ENCODE assay signal across 20 cellular contexts in the genomic region with DNA sequence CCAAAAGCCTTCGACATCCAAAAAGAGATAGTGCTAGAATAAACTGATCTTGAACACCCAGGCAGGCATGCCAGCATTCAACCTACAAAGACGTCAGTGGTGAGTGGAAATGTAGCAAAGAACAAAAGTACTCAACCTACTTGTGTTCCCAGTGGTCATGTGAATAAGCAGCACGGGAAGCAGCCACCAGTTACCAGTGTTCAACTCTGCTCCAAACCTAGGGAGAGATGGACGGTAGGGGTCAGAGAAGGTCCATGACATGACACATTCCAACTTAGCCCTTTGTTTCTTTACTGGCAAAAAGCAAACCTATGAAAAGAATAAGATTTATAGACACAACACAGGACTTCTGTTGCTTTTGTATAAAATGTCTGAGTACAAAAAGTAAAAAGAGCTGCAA.
A peak's percentile ranks its signal among the peaks of the same experiment; 100 is the strongest.
DNase-seq lines count a peak whose midpoint lies in the region; ATAC-seq and TF ChIP-seq lines count a peak whose summit lies in the region.
"Had no signal": no experiment of that assay in that cellular context is flagged by ENCODE, and none has a peak within 500 bp of the region (broad histone marks: within the 10 kb centered on the region; RNA-seq: fewer than 3 reads in every experiment).

No MANE protein-coding gene starts in this region.

- peaks cover 3% of the 10 kb centered on the region for H3K9me3 Mint-ChIP-seq in nephron
- H3K9me3 Mint-ChIP-seq: activated naive CD4-positive, alpha-beta T cell treated with anti-CD3 and anti-CD28 coated beads, Interleukin-2, amount 50 U/mL, for 72 hours; activated T-helper 17 cell treated with anti-CD3 and anti-CD28 coated beads, Interleukin-2, amount 50 U/mL, for 72 hours had no signal

- no peaks in the 10 kb centered on the region for H3K36me3 Mint-ChIP-seq in nephron (ENCODE audit: low read depth)
- H3K36me3 Mint-ChIP-seq: activated naive CD4-positive, alpha-beta T cell treated with anti-CD3 and anti-CD28 coated beads, Interleukin-2, amount 50 U/mL, for 72 hours had no signal

- intact Hi-C loops in tibial artery (cut with DNase I; ENCODE audit: low total_unique reads): no loop called here
- intact Hi-C loops in prostate gland (cut with DNase I): no loop called here

- H3K36me3 ChIP-seq in tibial artery (no peaks in the 10 kb centered on the region), prostate gland (no peaks in the 10 kb centered on the region)
- H3K36me3 ChIP-seq: ascending aorta, lower lobe of right lung, WERI-Rb-1 had no signal

- H3K27ac Mint-ChIP-seq in nephron: peak overlapping the region in 2 of 3 experiments; percentile 8 to 46
- H3K27ac Mint-ChIP-seq: activated naive CD4-positive, alpha-beta T cell treated with anti-CD3 and anti-CD28 coated beads, Interleukin-2, amount 50 U/mL, for 72 hours; activated T-helper 17 cell treated with anti-CD3 and anti-CD28 coated beads, Interleukin-2, amount 50 U/mL, for 72 hours had no signal

- 28% methylated on average over 4 of the region's 4 CpGs for WGBS in prostate gland

- H3K27me3 ChIP-seq in tibial artery (no peaks in the 10 kb centered on the region), prostate gland (replicated peaks; ENCODE audit: insufficient read depth) (no peaks in the 10 kb centered on the region)
- H3K27me3 ChIP-seq: ascending aorta had no signal

- TF ChIP-seq POLR2A in prostate gland (IDR thresholded peaks at IDR 0.05): no peak

- peaks cover 14% of the 10 kb centered on the region for H3K4me1 Mint-ChIP-seq in nephron
- H3K4me1 Mint-ChIP-seq: activated T-helper 17 cell treated with anti-CD3 and anti-CD28 coated beads, Interleukin-2, amount 50 U/mL, for 72 hours had no signal

- H3K4me3 ChIP-seq in tibial artery (no peak overlapping the region), prostate gland (no peak overlapping the region)
- H3K4me3 ChIP-seq: ascending aorta, lower lobe of right lung had no signal

- TF ChIP-seq CTCF in C4-2B (conservative IDR thresholded peaks at IDR 0.05): peak; percentile 48
- TF ChIP-seq CTCF in nephron (IDR thresholded peaks at IDR 0.05; ENCODE audit: unreplicated experiment in 3 of 3): no peak
- no peak for TF ChIP-seq CTCF in tibial artery (IDR thresholded peaks at IDR 0.05)
- no peak for TF ChIP-seq CTCF in prostate gland (IDR thresholded peaks at IDR 0.05)

- DNase-seq in LoVo (ENCODE audit: low spot score) (peak; percentile 2), fibroblast of peridontal ligament (ENCODE audit: extremely low read depth) (peak; percentile 5), tibial artery (no peak), prostate gland (ENCODE audit: low spot score) (no peak), NCI-H1436 treated with DMSO at 0.1 percent for 48 hours (lab: John Stamatoyannopoulos, UW) (no peak)
- DNase-seq: activated CD4-positive, alpha-beta T cell treated with anti-CD3 and anti-CD28 coated beads, Interleukin-2, amount 50 U/mL, for 1 hour; cerebellar nuclear complex; erythroblast; lower lobe of right lung; NCI-H187 treated with DMSO at 0.1 percent for 48 hours; NCI-H446; occipital lobe; WERI-Rb-1 had no signal

- H3K27me3 Mint-ChIP-seq in nephron (ENCODE audit: low read depth): no peaks in the 10 kb centered on the region
- H3K27me3 Mint-ChIP-seq: activated T-helper 17 cell treated with anti-CD3 and anti-CD28 coated beads, Interleukin-2, amount 50 U/mL, for 72 hours had no signal

- H3K9me3 ChIP-seq in tibial artery: no peaks in the 10 kb centered on the region
- H3K9me3 ChIP-seq in prostate gland: no peaks in the 10 kb centered on the region
- H3K9me3 ChIP-seq: ascending aorta, lower lobe of right lung had no signal

- ATAC-seq in HG02884 (IDR thresholded peaks at IDR 0.05; ENCODE audit: unreplicated experiment): no peak
- ATAC-seq: activated naive CD4-positive, alpha-beta T cell treated with anti-CD3 and anti-CD28 coated beads, Interleukin-2, amount 50 U/mL, for 72 hours; activated T-helper 17 cell treated with anti-CD3 and anti-CD28 coated beads, Interleukin-2, amount 50 U/mL, for 72 hours; lower lobe of right lung had no signal

- H3K27ac ChIP-seq in C4-2B (no peak overlapping the region), tibial artery (no peak overlapping the region), prostate gland (no peak overlapping the region)
- H3K27ac ChIP-seq: ascending aorta, HL-60, lower lobe of right lung, WERI-Rb-1 had no signal

- no peak overlapping the region for H3K4me3 Mint-ChIP-seq in nephron
- H3K4me3 Mint-ChIP-seq: activated T-helper 17 cell treated with anti-CD3 and anti-CD28 coated beads, Interleukin-2, amount 50 U/mL, for 72 hours had no signal

- H3K4me1 ChIP-seq in tibial artery (no peaks in the 10 kb centered on the region), prostate gland (replicated peaks) (no peaks in the 10 kb centered on the region)
- H3K4me1 ChIP-seq: ascending aorta, lower lobe of right lung had no signal

Comparison
In these comparisons a context has a peak if more than half of its experiments do, and no peak if none do; other contexts are left out.
1. DNase-seq: peak in LoVo (single experiment) and fibroblast of peridontal ligament (single experiment); none in tibial artery (0 of 2), prostate gland (single experiment) and NCI-H1436 treated with DMSO at 0.1 percent for 48 hours (single experiment).